11 cellular contexts compared by ENCODE assay signal in genomic region chr2:190674966-190675650, GRCh38. TPM values are rescaled to one million over a fixed set of nuclear protein-coding genes. Genes with fewer than 3 reads are reported as not detected.
DNase-seq lines count a peak whose midpoint lies in the region; ATAC-seq and TF ChIP-seq lines count a peak whose summit lies in the region.
"Had no signal": no experiment of that assay in that cellular context is flagged by ENCODE, and none has a peak within 500 bp of the region (broad histone marks: within the 10 kb centered on the region; RNA-seq: fewer than 3 reads in every experiment).

No MANE protein-coding gene starts in this region.

- H3K27ac Mint-ChIP-seq in CD4-positive, CD25-positive, alpha-beta regulatory T cell, result peak overlapping the region; percentile 69 to 94 (median 84)

- H3K9me3 Mint-ChIP-seq in CD4-positive, CD25-positive, alpha-beta regulatory T cell, result no peaks in the 10 kb centered on the region

- H2AFZ ChIP-seq in KMS-11 (ENCODE audit: low read depth), result no peak overlapping the region

- H3K27ac ChIP-seq in CD4-positive, CD25-positive, alpha-beta regulatory T cell (ENCODE audit: insufficient read depth, low read length, poor library complexity, severe bottlenecking), result peak overlapping the region; percentile 74
- H3K27ac ChIP-seq in KMS-11, result peak overlapping the region; percentile 7; the same call in 1 of the 2 replicates
- H3K27ac ChIP-seq: neutrophil had no signal

- H3K9me3 ChIP-seq in CD4-positive, CD25-positive, alpha-beta regulatory T cell (ENCODE audit: control insufficient read depth in 2 of 2, low read length in 2 of 2), result no peaks in the 10 kb centered on the region
- H3K9me3 ChIP-seq: neutrophil had no signal

- H3K36me3 ChIP-seq in CD4-positive, CD25-positive, alpha-beta regulatory T cell (ENCODE audit: control insufficient read depth, insufficient read depth, low read length), result peaks cover 10% of the 10 kb centered on the region
- no peaks in the 10 kb centered on the region for H3K36me3 ChIP-seq in KMS-11 (ENCODE audit: insufficient read depth)

- H3K4me1 Mint-ChIP-seq in CD4-positive, CD25-positive, alpha-beta regulatory T cell, result peaks cover 33 to 71% (median 53%) of the 10 kb centered on the region in 4 donors

- no peaks in the 10 kb centered on the region for H3K27me3 ChIP-seq in CD4-positive, CD25-positive, alpha-beta regulatory T cell (ENCODE audit: control insufficient read depth, insufficient read depth, low read length)
- H3K27me3 ChIP-seq in KMS-11 (ENCODE audit: insufficient read depth, low read depth), result no peaks in the 10 kb centered on the region
- H3K27me3 ChIP-seq: neutrophil had no signal

- no peaks in the 10 kb centered on the region for H3K79me2 ChIP-seq in KMS-11 (ENCODE audit: insufficient read depth, low read depth)

- peak overlapping the region; percentile 12 to 59 (median 40) for H3K4me3 Mint-ChIP-seq in CD4-positive, CD25-positive, alpha-beta regulatory T cell

- no peaks in the 10 kb centered on the region for H3K27me3 Mint-ChIP-seq in CD4-positive, CD25-positive, alpha-beta regulatory T cell

- H3K4me3 ChIP-seq in CD4-positive, CD25-positive, alpha-beta regulatory T cell (ENCODE audit: low read depth, low read length), result peak overlapping the region; percentile 29
- no peak overlapping the region for H3K4me3 ChIP-seq in KMS-11 (IDR thresholded peaks at IDR 0.05; ENCODE audit: insufficient read depth, low read depth, low read length)
- H3K4me3 ChIP-seq in foreskin fibroblast (ENCODE audit: low read depth in 1 of 2, low read length in 2 of 2), result no peak overlapping the region

- no peak overlapping the region for H3K9ac ChIP-seq in KMS-11

- DNase-seq in CD4-positive, CD25-positive, alpha-beta regulatory T cell, result peak in 1 of 3 donors; percentile 21
- DNase-seq in DMS 273 (lab: John Stamatoyannopoulos, UW; ENCODE audit: unreplicated experiment) (no peak), foreskin fibroblast (no peak), NCI-H774 (lab: John Stamatoyannopoulos, UW) (no peak), NCI-H1930 (lab: John Stamatoyannopoulos, UW) (no peak)
- DNase-seq: NCI-H2171 had no signal

- peak overlapping the region; percentile 53 for H3K4me2 ChIP-seq in KMS-11

- peaks cover 51% of the 10 kb centered on the region for H3K4me1 ChIP-seq in CD4-positive, CD25-positive, alpha-beta regulatory T cell (ENCODE audit: control insufficient read depth, insufficient read depth, low read length, poor library complexity, severe bottlenecking)
- peaks cover 28% of the 10 kb centered on the region for H3K4me1 ChIP-seq in KMS-11 (ENCODE audit: low read depth, poor library complexity, severe bottlenecking)

- TF ChIP-seq CTCF in KMS-11 (conservative IDR thresholded peaks at IDR 0.05; ENCODE audit: low read depth, low read length) (no peak), foreskin fibroblast (IDR thresholded peaks at IDR 0.05; ENCODE audit: low read depth, low read length) (no peak)

- no peaks in the 10 kb centered on the region for H4K20me1 ChIP-seq in KMS-11 (ENCODE audit: insufficient read depth)

- ATAC-seq in CD4-positive, CD25-positive, alpha-beta regulatory T cell (ENCODE audit: low read depth in 2 of 2), result peak in 1 of 2 donors; percentile 9
- ATAC-seq in GM19023 (IDR thresholded peaks at IDR 0.05; ENCODE audit: unreplicated experiment), result peak; percentile 35
- ATAC-seq in HG02759 (IDR thresholded peaks at IDR 0.05; ENCODE audit: unreplicated experiment), result peak; percentile 34
- ATAC-seq: HCT116 had no signal

- peaks cover 27% of the 10 kb centered on the region for H3K36me3 Mint-ChIP-seq in CD4-positive, CD25-positive, alpha-beta regulatory T cell

RNA-seq across cellular contexts. Expression of gene NAB1, which starts 26.2 kb away (rescaled TPM):
- total RNA-seq in CD4-positive, CD25-positive, alpha-beta regulatory T cell, result 42.7 TPM
- 1 to 10 TPM; 1.5 to 5.0 (median 2.9) TPM for polyA plus RNA-seq in CD4-positive, CD25-positive, alpha-beta regulatory T cell
